10 cellular contexts compared by ENCODE assay signal in genomic region chr16:68072038-68072695, GRCh38. TPM values are rescaled to one million over a fixed set of nuclear protein-coding genes. Genes with fewer than 3 reads are reported as not detected.
DNase-seq lines count a peak whose midpoint lies in the region; ATAC-seq and TF ChIP-seq lines count a peak whose summit lies in the region.
"Had no signal": no experiment of that assay in that cellular context is flagged by ENCODE, and none has a peak within 500 bp of the region (broad histone marks: within the 10 kb centered on the region; RNA-seq: fewer than 3 reads in every experiment).

No MANE protein-coding gene starts in this region.

- H3K27ac Mint-ChIP-seq in MCF 10A (ENCODE audit: low read depth, unreplicated experiment) (no peak overlapping the region), H9 (no peak overlapping the region)

- H4K91ac ChIP-seq in IMR-90 (ENCODE audit: insufficient read depth, low read depth, low read length) (no peak overlapping the region), H9 (ENCODE audit: insufficient read length, low read depth, low read length) (no peak overlapping the region)

- in situ Hi-C loops in IMR-90 (cut with MboI; ENCODE audit: low sequenced_read_pairs), result no loop called here

- 100% methylated on average over 1 of the region's 9 CpGs; no CpG with 5 or more reads in 1 of the 2 experiments for WGBS in IMR-90 (ENCODE audit: extremely low coverage in 2 of 2, insufficient read length in 1 of 2), 2 experiments
- WGBS in H9 (ENCODE audit: extremely low coverage, insufficient read length, low lambda C conversion rate), result no CpG with 5 or more reads among the region's 9 CpGs

- no peak overlapping the region for H3K4ac ChIP-seq in IMR-90 (ENCODE audit: low read depth, low read length)
- no peak overlapping the region for H3K4ac ChIP-seq in H9 (ENCODE audit: low read depth, low read length)

- H3K79me2 ChIP-seq in H9 (ENCODE audit: insufficient read depth, low read length), result no peaks in the 10 kb centered on the region

- no peaks in the 10 kb centered on the region for H3K9me3 Mint-ChIP-seq in MCF 10A (ENCODE audit: unreplicated experiment)
- H3K9me3 Mint-ChIP-seq in H9, result no peaks in the 10 kb centered on the region
- H3K9me3 Mint-ChIP-seq: CD14-positive monocyte had no signal

- TF ChIP-seq CTCF in IMR-90 (conservative IDR thresholded peaks at IDR 0.05; ENCODE audit: low read depth, low read length), result no peak
- TF ChIP-seq CTCF in MCF 10A (IDR thresholded peaks at IDR 0.05; ENCODE audit: unreplicated experiment), result no peak
- no peak for TF ChIP-seq CTCF in H9 (conservative IDR thresholded peaks at IDR 0.05)

- H3K4me1 ChIP-seq in IMR-90 (ENCODE audit: control insufficient read depth, insufficient read depth, low read length) (peaks cover 6% of the 10 kb centered on the region), H9 (ENCODE audit: insufficient read depth, low read length) (no peaks in the 10 kb centered on the region)

- H2AK5ac ChIP-seq in IMR-90 (ENCODE audit: low read depth, low read length), result no peak overlapping the region
- no peak overlapping the region for H2AK5ac ChIP-seq in H9 (ENCODE audit: insufficient read length, low read length)

- H3K36me3 Mint-ChIP-seq in MCF 10A (ENCODE audit: insufficient read depth, unreplicated experiment), result peaks cover 48% of the 10 kb centered on the region
- H3K36me3 Mint-ChIP-seq in H9 (ENCODE audit: insufficient read depth in 1 of 3, low read depth in 3 of 3), result peaks cover 24 to 63% (median 59%) of the 10 kb centered on the region in 3 experiments

- H3K9ac ChIP-seq in IMR-90 (ENCODE audit: low read depth, low read length) (no peak overlapping the region), H9 (ENCODE audit: extremely low read depth, insufficient read length, low read length) (no peak overlapping the region)

- H4K20me1 ChIP-seq in IMR-90 (ENCODE audit: insufficient read depth, low read length) (no peaks in the 10 kb centered on the region), H9 (ENCODE audit: control insufficient read depth, insufficient read depth, insufficient read length) (no peaks in the 10 kb centered on the region)

- peaks cover 12% of the 10 kb centered on the region for H3K9me1 ChIP-seq in IMR-90 (ENCODE audit: insufficient read depth, low read length)

- H3K4me3 Mint-ChIP-seq in MCF 10A (ENCODE audit: unreplicated experiment) (no peak overlapping the region), H9 (no peak overlapping the region)
- H3K4me3 Mint-ChIP-seq: CD14-positive monocyte had no signal

- H3T11ph ChIP-seq in H9 (ENCODE audit: low read length), result no peak overlapping the region

- ATAC-seq in IMR-90 (ENCODE audit: low read depth) (peak; percentile 85), GM18907 (IDR thresholded peaks at IDR 0.05; ENCODE audit: unreplicated experiment) (no peak), GM18861 (IDR thresholded peaks at IDR 0.05; ENCODE audit: unreplicated experiment) (no peak)

- DNase-seq in A172 (ENCODE audit: low spot score) (peak; percentile 36), IMR-90 (peak; percentile 78), MCF 10A (ENCODE audit: unreplicated experiment) (peak; percentile 86), mesenteric fat pad (ENCODE audit: low spot score) (peak; percentile 89), activated gamma-delta T cell (lab: John Stamatoyannopoulos, UW) (no peak), H9 (no peak)
- DNase-seq: activated CD4-positive, CD25-positive, alpha-beta regulatory T cell treated with anti-CD3 and anti-CD28 coated beads, Interleukin-2, amount 50 U/mL, for 72 hours had no signal

- H3K56ac ChIP-seq in IMR-90 (ENCODE audit: extremely low read depth, insufficient read depth, low read length) (no peak overlapping the region), H9 (ENCODE audit: insufficient read length, low read depth, low read length) (no peak overlapping the region)

- TF ChIP-seq POLR2A in IMR-90 (IDR thresholded peaks at IDR 0.05; ENCODE audit: low read depth, low read length), result no peak

- no peak overlapping the region for H3K4me2 ChIP-seq in IMR-90 (ENCODE audit: low read depth, low read length)
- H3K4me2 ChIP-seq in H9 (ENCODE audit: insufficient read depth, insufficient read length, low read length), result no peak overlapping the region

- H3K23ac ChIP-seq in IMR-90 (ENCODE audit: low read depth, low read length), result no peak overlapping the region
- H3K23ac ChIP-seq in H9 (ENCODE audit: insufficient read length, low read depth, low read length), result no peak overlapping the region

- peak overlapping the region; percentile 26; the same call in 1 of the 2 replicates for H2BK120ac ChIP-seq in IMR-90 (ENCODE audit: low read depth, low read length)
- H2BK120ac ChIP-seq in H9 (ENCODE audit: low read depth, low read length, poor library complexity, severe bottlenecking), result no peak overlapping the region

- H2AFZ ChIP-seq in IMR-90 (replicated peaks; ENCODE audit: low read length, poor library complexity) (peak overlapping the region; percentile 34), H9 (ENCODE audit: low read length) (no peak overlapping the region)

- no peak for TF ChIP-seq RAD21 in IMR-90 (IDR thresholded peaks at IDR 0.05; ENCODE audit: low read length)

- CTCF ChIA-PET in IMR-90 (lab: Yijun Ruan, JAX), result no interaction called here
- CTCF ChIA-PET in MCF 10A (lab: Yijun Ruan, JAX), result interaction anchor here (0.6 to 1.8 kb wide), 11 partner anchors 13 to 256 kb away, joined by 3 to 12 read pairs (median 4); partner anchors contain the start of genes NFATC3 and SLC7A6

- H4K8ac ChIP-seq in IMR-90 (ENCODE audit: low read depth in 2 of 2, low read length in 2 of 2) (no peak overlapping the region), H9 (replicated peaks; ENCODE audit: insufficient read length, low read depth, low read length) (no peak overlapping the region)

- H2BK20ac ChIP-seq in IMR-90 (ENCODE audit: low read depth, low read length) (no peak overlapping the region), H9 (ENCODE audit: low read depth, low read length, poor library complexity, severe bottlenecking) (no peak overlapping the region)

- H3K79me1 ChIP-seq in IMR-90 (ENCODE audit: low read depth in 1 of 2, low read length in 2 of 2) (0 out of 4 replicates have a peak, but pooled peaks cover 0 to 3% of the 10 kb centered on the region in 2 experiments), H9 (ENCODE audit: insufficient read depth, low read depth, low read length, poor library complexity, severe bottlenecking) (no peaks in the 10 kb centered on the region)

- H3K27me3 Mint-ChIP-seq in MCF 10A (ENCODE audit: insufficient read depth, unreplicated experiment), result no peaks in the 10 kb centered on the region
- no peaks in the 10 kb centered on the region for H3K27me3 Mint-ChIP-seq in H9 (ENCODE audit: low read depth)

- no peak overlapping the region for H2BK12ac ChIP-seq in H9 (ENCODE audit: insufficient read length, low read depth, low read length)

- no peak overlapping the region for H3K4me3 ChIP-seq in IMR-90 (ENCODE audit: insufficient read depth, low read depth, low read length)

- H4K5ac ChIP-seq in IMR-90 (ENCODE audit: low read depth, low read length), result no peak overlapping the region
- H4K5ac ChIP-seq in H9 (ENCODE audit: insufficient read length, low read depth, low read length), result no peak overlapping the region

- H3K27me3 ChIP-seq in IMR-90 (ENCODE audit: control insufficient read depth, insufficient read depth, low read length) (no peaks in the 10 kb centered on the region), H9 (ENCODE audit: insufficient read depth, low read length) (no peaks in the 10 kb centered on the region)

- H3K27ac ChIP-seq in IMR-90 (ENCODE audit: insufficient read depth, low read length) (no peak overlapping the region), H9 (ENCODE audit: insufficient read length, low read depth, low read length) (no peak overlapping the region)

- H3K14ac ChIP-seq in IMR-90 (replicated peaks; ENCODE audit: low read depth, low read length) (0 out of 2 replicates have a peak overlapping the region, but pooled peaks have one; percentile 9), H9 (ENCODE audit: insufficient read depth, low read length) (no peak overlapping the region)

- BruUV-seq in IMR-90 (replicated peaks; lab: Mats Ljungman, UMichigan) (no TSS peak), MCF 10A (replicated peaks; lab: Mats Ljungman, UMichigan) (no TSS peak)

- POLR2A ChIA-PET in IMR-90 (lab: Charles Lee; ENCODE audit: unreplicated experiment) (no interaction called here), MCF 10A (lab: Yijun Ruan, JAX) (interaction anchor here (0.5 to 8.4 kb wide), 9 partner anchors 13 to 558 kb away, joined by 3 to 104 read pairs (median 7); partner anchors contain the start of genes DDX28, DUS2, ESRP2 and NFATC3)

- H3K18ac ChIP-seq in IMR-90 (ENCODE audit: low read depth, low read length), result no peak overlapping the region; the same call in 1 of the 2 replicates
- no peak overlapping the region for H3K18ac ChIP-seq in H9 (ENCODE audit: insufficient read length, low read depth, low read length)

- no peaks in the 10 kb centered on the region for H3K9me3 ChIP-seq in IMR-90 (ENCODE audit: control insufficient read depth, insufficient read depth, low read length)
- no peaks in the 10 kb centered on the region for H3K9me3 ChIP-seq in H9 (ENCODE audit: control insufficient read depth, low read depth, low read length)

- intact Hi-C loops in IMR-90 (cut with micrococcal nuclease), result no loop called here
- intact Hi-C loops in MCF 10A (cut with micrococcal nuclease), result loop anchor here (1.0 kb wide), 1 partner anchor 157 kb away; no protein-coding TSS in a partner anchor

- peaks cover 47% of the 10 kb centered on the region for H3K36me3 ChIP-seq in IMR-90 (ENCODE audit: control insufficient read depth, insufficient read depth, low read length)

- peaks cover 5% of the 10 kb centered on the region for H3K4me1 Mint-ChIP-seq in MCF 10A (ENCODE audit: insufficient read depth, unreplicated experiment)
- no peaks in the 10 kb centered on the region for H3K4me1 Mint-ChIP-seq in H9

- H2AK9ac ChIP-seq in IMR-90 (replicated peaks; ENCODE audit: low read depth, low read length, poor library complexity), result peak overlapping the region; percentile 62

- no peaks in the 10 kb centered on the region for H3K23me2 ChIP-seq in H9 (ENCODE audit: insufficient read length, low read depth, low read length, poor library complexity, severe bottlenecking)

- H2BK5ac ChIP-seq in IMR-90 (ENCODE audit: low read depth, low read length, poor library complexity, severe bottlenecking), result no peak overlapping the region
- no peak overlapping the region for H2BK5ac ChIP-seq in H9 (ENCODE audit: insufficient read length, low read length)

- dilution Hi-C loops in IMR-90 (cut with HindIII; ENCODE audit: low sequenced_read_pairs, unreplicated experiment), result no loop called here

- H2BK15ac ChIP-seq in IMR-90 (ENCODE audit: low read depth, low read length) (no peak overlapping the region), H9 (ENCODE audit: low read depth, low read length) (no peak overlapping the region)

RNA-seq across cellular contexts. Expression of gene NFATC3, which starts 13.0 kb away (rescaled TPM):
- 13.4 and 14.3 TPM in 2 replicates for total RNA-seq in A172 (2014; rRNA removed; shearing (Covaris generic))
- total RNA-seq in IMR-90 (2012; rRNA removed) (14.7 and 21.5 TPM in 2 replicates), MCF 10A (2022) (18.5 and 24.1 TPM in 2 replicates), mesenteric fat pad (38.2 TPM), H9 (2021) (31.6 and 33.0 TPM in 2 replicates)
- 6.3 TPM in 2 replicates for polyA plus RNA-seq in IMR-90 (2012; rRNA removed)
- polyA plus RNA-seq in IMR-90 (2012; cell fraction: cytosol; rRNA removed), result 3.6 and 3.7 TPM in 2 replicates
- 2.5 and 8.2 TPM in 2 replicates for polyA plus RNA-seq in IMR-90 (2012; cell fraction: nucleus; rRNA removed; ENCODE audit: low replicate concordance)

RNA-seq across cellular contexts. Expression of gene DUS2, which starts 49.1 kb away (rescaled TPM):
- total RNA-seq in A172 (2014; rRNA removed; shearing (Covaris generic)), result 12.8 and 12.9 TPM in 2 replicates
- total RNA-seq in IMR-90 (2012; rRNA removed), result 28.1 and 30.5 TPM in 2 replicates
- polyA plus RNA-seq in IMR-90 (2012; rRNA removed), result 15.8 TPM in 2 replicates
- polyA plus RNA-seq in IMR-90 (2012; cell fraction: cytosol; rRNA removed), result 10.6 and 17.2 TPM in 2 replicates
- 27.4 and 28.5 TPM in 2 replicates for polyA plus RNA-seq in IMR-90 (2012; cell fraction: nucleus; rRNA removed; ENCODE audit: low replicate concordance)
- 24.2 and 26.4 TPM in 2 replicates for total RNA-seq in MCF 10A (2022)
- 17.4 TPM for total RNA-seq in mesenteric fat pad
- 26.0 and 28.5 TPM in 2 replicates for total RNA-seq in H9 (2021)

RNA-seq across cellular contexts. Expression of gene DDX28, which starts 49.1 kb away (rescaled TPM):
- 9.1 and 10.2 TPM in 2 replicates for total RNA-seq in A172 (2014; rRNA removed; shearing (Covaris generic))
- total RNA-seq in IMR-90 (2012; rRNA removed) (8.9 and 10.0 TPM in 2 replicates), MCF 10A (2022) (9.3 and 11.7 TPM in 2 replicates), mesenteric fat pad (7.8 TPM), H9 (2021) (21.8 and 22.9 TPM in 2 replicates)
- polyA plus RNA-seq in IMR-90 (2012; rRNA removed), result 9.0 and 9.2 TPM in 2 replicates
- 7.3 and 7.9 TPM in 2 replicates for polyA plus RNA-seq in IMR-90 (2012; cell fraction: cytosol; rRNA removed)
- 3.4 and 5.0 TPM in 2 replicates for polyA plus RNA-seq in IMR-90 (2012; cell fraction: nucleus; rRNA removed; ENCODE audit: low replicate concordance)

RNA-seq across cellular contexts. Expression of gene DPEP2NB, which starts 56.5 kb away (rescaled TPM):
- not detected in 2 replicates for total RNA-seq in A172 (2014; rRNA removed; shearing (Covaris generic))
- not detected in 2 replicates for total RNA-seq in IMR-90 (2012; rRNA removed)
- polyA plus RNA-seq in IMR-90 (2012; rRNA removed), result not detected in 2 replicates
- polyA plus RNA-seq in IMR-90 (2012; cell fraction: cytosol; rRNA removed), result not detected in 2 replicates
- not detected in 2 replicates for polyA plus RNA-seq in IMR-90 (2012; cell fraction: nucleus; rRNA removed; ENCODE audit: low replicate concordance)
- total RNA-seq in MCF 10A (2022), result not detected in 2 replicates
- not detected for total RNA-seq in mesenteric fat pad
- total RNA-seq in H9 (2021), result not detected in 2 replicates
- polyA plus RNA-seq: CD14-positive monocyte had no signal

Comparison
In these comparisons a context has a peak if more than half of its experiments do, and no peak if none do; other contexts are left out.
1. DNase-seq: peak in A172 (single experiment), IMR-90 (single experiment), MCF 10A (single experiment) and mesenteric fat pad (single experiment); none in activated gamma-delta T cell (single experiment) and H9 (single experiment).